Comparison of ENCODE assay signal across 8 cellular contexts in the genomic region with DNA sequence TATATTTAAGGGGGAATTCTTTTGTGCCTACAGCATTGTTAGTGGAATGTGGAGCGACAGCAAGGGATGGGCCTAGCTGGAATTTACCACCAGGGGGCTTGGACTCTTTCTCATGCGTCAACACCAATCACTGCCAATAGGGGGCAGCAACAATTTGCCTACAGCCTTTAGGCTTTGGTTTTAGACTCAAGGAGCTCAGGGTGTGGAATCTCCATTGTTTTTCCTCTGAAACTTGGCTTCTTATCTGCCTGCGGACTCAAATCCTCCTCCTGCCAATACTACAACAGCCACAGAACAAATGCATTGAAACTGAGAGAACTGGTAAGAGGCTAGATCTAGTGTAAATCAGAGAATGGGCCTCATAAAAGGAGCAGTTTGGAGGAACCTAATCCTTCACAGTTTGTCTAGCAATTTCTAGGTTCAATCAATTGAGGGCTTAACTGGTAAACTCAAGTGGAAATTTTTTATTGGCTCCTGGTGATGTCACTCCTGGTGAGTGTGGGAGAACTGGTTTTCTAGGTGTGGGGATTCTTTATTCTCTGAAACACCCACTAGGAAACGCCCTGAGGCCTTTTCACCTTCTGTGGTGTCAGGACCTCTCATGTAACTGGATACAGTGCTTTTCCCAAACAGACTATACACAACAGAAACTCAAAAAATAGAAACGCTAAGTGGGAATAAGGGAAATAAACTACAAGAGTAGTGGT.
DNase-seq lines count a peak whose midpoint lies in the region; ATAC-seq lines count a peak whose summit lies in the region.

No MANE protein-coding gene starts in this region.

- peaks cover 31 to 37% of the 10 kb centered on the region in 2 donors for H3K4me1 Mint-ChIP-seq in effector memory CD8-positive, alpha-beta T cell (ENCODE audit: low read depth in 2 of 2)
- H3K4me1 Mint-ChIP-seq in memory B cell, result peaks cover 23% of the 10 kb centered on the region

- H3K4me3 Mint-ChIP-seq in effector memory CD8-positive, alpha-beta T cell, result peak overlapping the region; percentile 25 to 50
- H3K4me3 Mint-ChIP-seq in memory B cell, result no peak overlapping the region

- peaks cover 22% of the 10 kb centered on the region for H3K36me3 Mint-ChIP-seq in effector memory CD8-positive, alpha-beta T cell (ENCODE audit: insufficient read depth)
- no peaks in the 10 kb centered on the region for H3K36me3 Mint-ChIP-seq in memory B cell

- no peaks in the 10 kb centered on the region for H3K9me3 Mint-ChIP-seq in effector memory CD8-positive, alpha-beta T cell
- H3K9me3 Mint-ChIP-seq in memory B cell, result no peaks in the 10 kb centered on the region

- H3K27me3 Mint-ChIP-seq in effector memory CD8-positive, alpha-beta T cell, result no peaks in the 10 kb centered on the region
- no peaks in the 10 kb centered on the region for H3K27me3 Mint-ChIP-seq in memory B cell

- ATAC-seq in HG03442 (IDR thresholded peaks at IDR 0.05; ENCODE audit: unreplicated experiment), result peak; percentile 31
- peak; percentile 23 for ATAC-seq in effector memory CD8-positive, alpha-beta T cell (replicated peaks)
- ATAC-seq in memory B cell (ENCODE audit: low read depth), result peak; percentile 16
- ATAC-seq in GM21390 (IDR thresholded peaks at IDR 0.05; ENCODE audit: unreplicated experiment), result no peak

- peak; percentile 81 for DNase-seq in DMS53 (lab: John Stamatoyannopoulos, UW)
- peak; percentile 93 for DNase-seq in NCI-H748 treated with DMSO at 0.1 percent for 48 hours (lab: John Stamatoyannopoulos, UW)
- peak; percentile 74 to 83 for DNase-seq in activated CD4-positive, alpha-beta T cell treated with anti-CD3 and anti-CD28 coated beads, Interleukin-2, amount 50 U/mL, for 48 hours
- DNase-seq in effector memory CD8-positive, alpha-beta T cell, result peak; percentile 71 to 80 (median 74)
- peak; percentile 69 to 85 for DNase-seq in memory B cell (ENCODE audit: low spot score in 2 of 2)
- DNase-seq in stimulated activated CD8-positive, alpha-beta memory T cell treated with anti-CD3 and anti-CD28 coated beads, Interleukin-4, amount 100 ng/mL, for 4 hours (ENCODE audit: low read depth in 2 of 2, low spot score in 1 of 2), result peak; percentile 44 to 61

- H3K27ac Mint-ChIP-seq in effector memory CD8-positive, alpha-beta T cell, result peak overlapping the region; percentile 38 to 98
- peak overlapping the region; percentile 97 for H3K27ac Mint-ChIP-seq in memory B cell
